ENCODE assay signal across 2 cellular contexts in genomic region chr5:153135416-153135815, GRCh38.
TF ChIP-seq lines count a peak whose summit lies in the region.

No MANE protein-coding gene starts in this region.

TF ChIP-seq in SK-N-SH, 30 proteins besides CTCF, POLR2A, EP300 and RAD21 (continued from another document):
- no peak for TF ChIP-seq FOXM1 (IDR thresholded peaks at IDR 0.05; ENCODE audit: low read depth)

TF ChIP-seq in SK-N-SH treated with all-trans-retinoic acid at 6 μM for 48 hours, 23 proteins besides CTCF, POLR2A, EP300 and RAD21 (continued from another document):
- TF ChIP-seq PATZ1 (CRISPR knock-in tag; IDR thresholded peaks at IDR 0.05; ENCODE audit: borderline replicate concordance), result no peak
- TF ChIP-seq PPARA (CRISPR knock-in tag; IDR thresholded peaks at IDR 0.05; ENCODE audit: borderline replicate concordance), result no peak
- no peak for TF ChIP-seq ZNF8 (CRISPR knock-in tag; IDR thresholded peaks at IDR 0.05)
- no peak for TF ChIP-seq OSR1 (CRISPR knock-in tag; IDR thresholded peaks at IDR 0.05)
- TF ChIP-seq CSDC2 (CRISPR knock-in tag; IDR thresholded peaks at IDR 0.05), result no peak
